ENCODE assay signal across 8 cellular contexts in genomic region chr16:10743227-10743609, GRCh38. TPM values are rescaled to one million over a fixed set of nuclear protein-coding genes. Genes with fewer than 3 reads are reported as not detected.
DNase-seq lines count a peak whose midpoint lies in the region; ATAC-seq, FAIRE-seq and TF ChIP-seq lines count a peak whose summit lies in the region.

No MANE protein-coding gene starts in this region.

- H3K4me2 ChIP-seq in K562 (ENCODE audit: insufficient read depth, low read length) (peak overlapping the region; percentile 81), mesenchymal stem cell (ENCODE audit: low read length, poor library complexity, severe bottlenecking) (peak overlapping the region; percentile 30)

- H3K9me3 ChIP-seq in K562 (replicated peaks; ENCODE audit: control insufficient read depth, insufficient read depth, low read depth, low read length) (no peaks in the 10 kb centered on the region), mesenchymal stem cell (ENCODE audit: control insufficient read depth, low read length) (no peaks in the 10 kb centered on the region), upper lobe of right lung (no peaks in the 10 kb centered on the region)

- TF ChIP-seq EP300 in K562 (IDR thresholded peaks at IDR 0.05; ENCODE audit: low read length): no peak

- H3K4me3 Mint-ChIP-seq in activated naive CD4-positive, alpha-beta T cell treated with anti-CD3 and anti-CD28 coated beads, Interleukin-2, amount 50 U/mL, for 24 hours: peak overlapping the region; percentile 95

- no peak overlapping the region for H3K23ac ChIP-seq in mesenchymal stem cell (ENCODE audit: low read length in 2 of 2)

- H3K27me3 Mint-ChIP-seq in activated naive CD4-positive, alpha-beta T cell treated with anti-CD3 and anti-CD28 coated beads, Interleukin-2, amount 50 U/mL, for 24 hours: no peaks in the 10 kb centered on the region

- H3K27me3 ChIP-seq in K562 (ENCODE audit: control insufficient read depth in 2 of 2, insufficient read depth in 2 of 2, low read length in 2 of 2) (no peaks in the 10 kb centered on the region), mesenchymal stem cell (ENCODE audit: control insufficient read depth in 1 of 2, insufficient read depth in 1 of 2, low read length in 2 of 2) (no peaks in the 10 kb centered on the region), upper lobe of right lung (no peaks in the 10 kb centered on the region)

- H4K91ac ChIP-seq in mesenchymal stem cell (ENCODE audit: low read length): no peak overlapping the region

- peaks cover 6% of the 10 kb centered on the region for H3K79me1 ChIP-seq in mesenchymal stem cell (replicated peaks; ENCODE audit: low read length, poor library complexity, severe bottlenecking)

- H2BK120ac ChIP-seq in mesenchymal stem cell (ENCODE audit: low read depth, low read length): no peak overlapping the region

- in situ Hi-C loops in K562 (cut with MboI): loop anchor here (5.0 kb wide), 1 partner anchor 491 kb away; no protein-coding TSS in a partner anchor

- peaks cover 30 to 31% of the 10 kb centered on the region in 2 experiments for H3K4me1 ChIP-seq in K562 (replicated peaks in 1 of 2; ENCODE audit: control insufficient read depth in 2 of 2, insufficient read depth in 2 of 2, low read length in 2 of 2)
- H3K4me1 ChIP-seq in mesenchymal stem cell (ENCODE audit: control insufficient read depth, insufficient read depth, low read depth, low read length): peaks cover 4% of the 10 kb centered on the region
- peaks cover 32% of the 10 kb centered on the region for H3K4me1 ChIP-seq in upper lobe of right lung

- H3K14ac ChIP-seq in mesenchymal stem cell (ENCODE audit: low read length in 2 of 2): no peak overlapping the region

- H2AFZ ChIP-seq in K562 (ENCODE audit: low read depth, low read length): peak overlapping the region; percentile 98
- no peak overlapping the region for H2AFZ ChIP-seq in mesenchymal stem cell (ENCODE audit: low read depth, low read length)

- WGBS in K562 (ENCODE audit: insufficient coverage, low coverage, missing lambda C conversion rate): 9% methylated on average over 5 of the region's 5 CpGs
- 49% methylated on average over 3 of the region's 5 CpGs for WGBS in mesenchymal stem cell

- TF ChIP-seq POLR2A in K562 (conservative IDR thresholded peaks at IDR 0.05): no peak
- no peak for TF ChIP-seq POLR2A in GM12892 (IDR thresholded peaks at IDR 0.05; ENCODE audit: low read depth, low read length)

- H2BK12ac ChIP-seq in mesenchymal stem cell (ENCODE audit: low read length in 2 of 2): no peak overlapping the region

- no peak for TF ChIP-seq RAD21 in K562 (CRISPR knock-in tag; conservative IDR thresholded peaks at IDR 0.05 in 1 of 2, IDR thresholded peaks at IDR 0.05 in 1 of 2)

- BruUV-seq in K562 (replicated peaks; lab: Mats Ljungman, UMichigan): no TSS peak

- intact Hi-C loops in K562 (cut with micrococcal nuclease) (no loop called here), upper lobe of right lung (cut with DNase I) (loop anchor here (10.0 kb wide), 1 partner anchor 182 kb away; no protein-coding TSS in a partner anchor)

- no peak for FAIRE-seq in K562 (lab: Jason Lieb, UNC)
- no peak for FAIRE-seq in GM12892 (lab: Jason Lieb, UNC)

- H3K27ac Mint-ChIP-seq in activated naive CD4-positive, alpha-beta T cell treated with anti-CD3 and anti-CD28 coated beads, Interleukin-2, amount 50 U/mL, for 24 hours: peak overlapping the region; percentile 98

- POLR2A ChIA-PET in K562 (lab: Yijun Ruan, JAX): interaction anchor here (1.9 kb wide), 1 partner anchor 10 kb away, joined by 21 read pairs; no protein-coding TSS in a partner anchor

- H3K9ac ChIP-seq in K562 (ENCODE audit: insufficient read depth in 1 of 2, low read depth in 2 of 2, low read length in 2 of 2): peak overlapping the region in 1 of 2 experiments; percentile 95; a peak in 3 of 4 replicates
- H3K9ac ChIP-seq in mesenchymal stem cell (ENCODE audit: low read length): peak overlapping the region; percentile 97

- peaks cover 9% of the 10 kb centered on the region; the same call in 2 of the 3 replicates for H3K79me2 ChIP-seq in K562 (ENCODE audit: control insufficient read depth, insufficient read depth, low read length)

- no peaks in the 10 kb centered on the region for H3K9me1 ChIP-seq in K562 (ENCODE audit: control insufficient read depth, insufficient read depth, low read length)

- TF ChIP-seq CTCF in K562 (IDR thresholded peaks at IDR 0.05 in 2 of 3, conservative IDR thresholded peaks at IDR 0.05 in 1 of 3; ENCODE audit: insufficient read depth in 2 of 3, low read depth in 1 of 3, low read length in 3 of 3) (no peak), upper lobe of right lung (IDR thresholded peaks at IDR 0.05) (no peak)

- no peaks in the 10 kb centered on the region for H3K9me3 Mint-ChIP-seq in activated naive CD4-positive, alpha-beta T cell treated with anti-CD3 and anti-CD28 coated beads, Interleukin-2, amount 50 U/mL, for 24 hours

- ATAC-seq in K562 (no peak), upper lobe of right lung (no peak)

- no peak overlapping the region for H2BK15ac ChIP-seq in mesenchymal stem cell (ENCODE audit: low read depth, poor library complexity, severe bottlenecking)

- DNase-seq in activated naive CD4-positive, alpha-beta T cell (lab: John Stamatoyannopoulos, UW): no peak
- no peak for DNase-seq in K562 (ENCODE audit: extremely low read depth in 1 of 4, low spot score in 3 of 4)
- no peak for DNase-seq in mesenchymal stem cell
- no peak for DNase-seq in upper lobe of right lung
- no peak for DNase-seq in GM12892 (ENCODE audit: insufficient read length)
- DNase-seq in NCI-H1105 treated with DMSO at 0.1 percent for 48 hours (lab: John Stamatoyannopoulos, UW): no peak
- no peak for DNase-seq in GOT3 (lab: John Stamatoyannopoulos, UW)

- H4K8ac ChIP-seq in mesenchymal stem cell (ENCODE audit: low read length): no peak overlapping the region

- peaks cover 35% of the 10 kb centered on the region for H3K4me1 Mint-ChIP-seq in activated naive CD4-positive, alpha-beta T cell treated with anti-CD3 and anti-CD28 coated beads, Interleukin-2, amount 50 U/mL, for 24 hours

- no peak overlapping the region for H3K18ac ChIP-seq in mesenchymal stem cell (ENCODE audit: low read depth in 1 of 2, low read length in 2 of 2)

- peak overlapping the region; percentile 99 for H3K27ac ChIP-seq in K562 (ENCODE audit: extremely low read depth, low read depth, low read length)
- H3K27ac ChIP-seq in mesenchymal stem cell (ENCODE audit: low read length, poor library complexity, severe bottlenecking): peak overlapping the region; percentile 58
- H3K27ac ChIP-seq in upper lobe of right lung: peak overlapping the region; percentile 97

- H3K36me3 Mint-ChIP-seq in activated naive CD4-positive, alpha-beta T cell treated with anti-CD3 and anti-CD28 coated beads, Interleukin-2, amount 50 U/mL, for 24 hours: peaks cover 3% of the 10 kb centered on the region

- no peak overlapping the region for H2BK5ac ChIP-seq in mesenchymal stem cell (ENCODE audit: low read depth, low read length, poor library complexity, severe bottlenecking)

- CTCF ChIA-PET in K562 (lab: Yijun Ruan, JAX; ENCODE audit: low intra/inter-chr PET ratio): no interaction called here

- peaks cover 28% of the 10 kb centered on the region; the same call in 2 of the 3 replicates for H3K36me3 ChIP-seq in K562 (ENCODE audit: control insufficient read depth, insufficient read depth, low read length)
- peaks cover 9 to 15% of the 10 kb centered on the region in 2 experiments for H3K36me3 ChIP-seq in mesenchymal stem cell (ENCODE audit: control insufficient read depth in 1 of 2, insufficient read depth in 2 of 2, low read depth in 1 of 2, low read length in 2 of 2)
- H3K36me3 ChIP-seq in upper lobe of right lung: peaks cover 12% of the 10 kb centered on the region

- no peak overlapping the region for H3K4ac ChIP-seq in mesenchymal stem cell (ENCODE audit: low read depth in 1 of 2, low read length in 2 of 2)

- H3K4me3 ChIP-seq in K562 (peak overlapping the region; percentile 66), mesenchymal stem cell (ENCODE audit: insufficient read depth in 1 of 2, low read depth in 1 of 2, low read length in 2 of 2) (peak overlapping the region in 1 of 2 experiments; percentile 84), upper lobe of right lung (peak overlapping the region; percentile 60)

- no peak overlapping the region for H2AK5ac ChIP-seq in mesenchymal stem cell (ENCODE audit: low read length, severe bottlenecking)

- no peaks in the 10 kb centered on the region for H4K20me1 ChIP-seq in K562 (replicated peaks; ENCODE audit: control insufficient read depth, insufficient read depth, low read length)

RNA-seq across cellular contexts. Expression of gene NUBP1, which starts 0.4 kb away (rescaled TPM):
- 6.2 and 11.8 TPM in 2 replicates for total RNA-seq in K562 (2011; cell fraction: chromatin; rRNA removed; ENCODE audit: low replicate concordance)
- 8.0 and 9.7 TPM in 2 replicates for total RNA-seq in K562 (2011; cell fraction: nucleolus; rRNA removed)
- total RNA-seq in K562 (2011; cell fraction: nucleoplasm; rRNA removed): 8.5 and 8.6 TPM in 2 replicates
- 39.7 and 42.2 TPM in 2 replicates for total RNA-seq in K562 (2014; rRNA removed)
- 30.4 and 31.9 TPM in 2 replicates for total RNA-seq in K562 (2014; rRNA removed; fragmentation: Illumina TruSeq; extraction: Trizol)
- total RNA-seq in K562 (2015; rRNA removed; fragmentation: Illumina TruSeq; extraction: Trizol): 51.6 and 55.1 TPM in 2 replicates
- 30.0 and 35.6 TPM in 2 replicates for total RNA-seq in K562 (2021)
- polyA plus RNA-seq in K562 (2011; rRNA removed): 29.5 and 35.6 TPM in 2 replicates
- 30.0 and 31.9 TPM in 2 replicates for polyA plus RNA-seq in K562 (2011; cell fraction: cytosol; rRNA removed)
- 14.6 and 15.5 TPM in 2 replicates for polyA plus RNA-seq in K562 (2011; cell fraction: nucleus; rRNA removed)
- 32.3 and 38.4 TPM in 2 replicates for polyA plus RNA-seq in K562 (2012)
- polyA plus RNA-seq in K562 (2014; fragmentation: Illumina TruSeq; extraction: Trizol): 41.3 and 44.2 TPM in 2 replicates
- 10 to 100 TPM; 17.2 to 20.9 TPM for polyA plus RNA-seq in K562 (2014; fragmentation: Nextera tagmentation; extraction: Ambion mirVana)
- polyA plus RNA-seq in K562 (2014; rRNA removed): 38.5 and 45.0 TPM in 2 replicates
- 15.6 and 22.6 TPM in 2 replicates for polyA minus RNA-seq in K562 (2011; rRNA and poly(A)+ RNA removed)
- 12.1 and 16.4 TPM in 2 replicates for polyA minus RNA-seq in K562 (2011; cell fraction: cytosol; rRNA and poly(A)+ RNA removed)
- polyA minus RNA-seq in K562 (2011; cell fraction: nucleus; rRNA and poly(A)+ RNA removed): 4.0 and 5.1 TPM in 2 replicates
- 21.3 TPM for polyA plus RNA-seq in mesenchymal stem cell (2013, experiment 1 of 2)
- polyA plus RNA-seq in mesenchymal stem cell (2013, experiment 2 of 2): 20.9 TPM
- 33.7 TPM for total RNA-seq in upper lobe of right lung
- 48.0 TPM for polyA plus RNA-seq in GM12892 (2012; ENCODE audit: missing spikeins)

RNA-seq across cellular contexts. Expression of gene TEKT5, which starts 48.5 kb away (rescaled TPM):
- 1.1 TPM in 1 of 2 replicates, not detected in the other for total RNA-seq in K562 (2011; cell fraction: chromatin; rRNA removed; ENCODE audit: low replicate concordance)
- total RNA-seq in K562 (2011; cell fraction: nucleolus; rRNA removed): 0.66 and 0.67 TPM in 2 replicates
- total RNA-seq in K562 (2011; cell fraction: nucleoplasm; rRNA removed): 0.29 TPM in 1 of 2 replicates, not detected in the other
- total RNA-seq in K562 (2014; rRNA removed) (0.37 TPM in 1 of 2 replicates, not detected in the other), K562 (2014; rRNA removed; fragmentation: Illumina TruSeq; extraction: Trizol) (not detected in 2 replicates), K562 (2015; rRNA removed; fragmentation: Illumina TruSeq; extraction: Trizol) (not detected in 2 replicates), K562 (2021) (not detected in 2 replicates), upper lobe of right lung (not detected)
- polyA plus RNA-seq in K562 (2011; rRNA removed) (0.10 and 0.23 TPM in 2 replicates), K562 (2014; fragmentation: Illumina TruSeq; extraction: Trizol) (0.19 TPM in 1 of 2 replicates, not detected in the other), K562 (2014; fragmentation: Nextera tagmentation; extraction: Ambion mirVana) (not detected), K562 (2014; rRNA removed) (1.1 TPM in 1 of 2 replicates, not detected in the other)
- 0.18 TPM in 1 of 2 replicates, not detected in the other for polyA plus RNA-seq in K562 (2011; cell fraction: cytosol; rRNA removed)
- polyA plus RNA-seq in K562 (2011; cell fraction: nucleus; rRNA removed): 0.18 and 0.32 TPM in 2 replicates
- polyA plus RNA-seq in K562 (2012): 0.09 and 0.17 TPM in 2 replicates
- not detected in 2 replicates for polyA minus RNA-seq in K562 (2011; rRNA and poly(A)+ RNA removed)
- polyA minus RNA-seq in K562 (2011; cell fraction: cytosol; rRNA and poly(A)+ RNA removed): not detected in 2 replicates
- polyA minus RNA-seq in K562 (2011; cell fraction: nucleus; rRNA and poly(A)+ RNA removed): 0.78 TPM in 1 of 2 replicates, not detected in the other
- polyA plus RNA-seq in mesenchymal stem cell (2013, experiment 1 of 2): not detected
- 0.05 TPM for polyA plus RNA-seq in mesenchymal stem cell (2013, experiment 2 of 2)
- polyA plus RNA-seq in GM12892 (2012; ENCODE audit: missing spikeins): 1.6 TPM
